Comparison of ENCODE assay signal across 11 cellular contexts in the genomic region with DNA sequence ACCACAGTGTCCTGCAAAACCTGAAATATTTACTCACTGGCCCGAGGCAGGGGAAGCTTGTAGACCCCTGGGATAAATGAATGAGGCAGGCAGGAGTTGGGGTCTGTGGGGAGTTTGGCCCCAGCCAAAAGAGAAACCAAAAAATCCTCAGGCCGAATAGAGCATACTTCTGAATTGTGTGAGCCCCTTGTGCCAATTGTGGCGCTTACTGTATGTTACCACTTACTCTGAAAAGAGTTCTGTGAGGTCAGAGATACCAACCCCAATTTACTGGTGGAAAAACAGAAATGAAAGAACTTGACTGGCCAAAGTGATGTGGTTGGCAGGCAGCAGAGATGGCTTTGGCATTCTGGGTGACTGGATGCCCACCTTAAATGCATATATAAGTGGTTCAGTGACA. TPM values are rescaled to one million over a fixed set of nuclear protein-coding genes. Genes with fewer than 3 reads are reported as not detected.
A peak's percentile ranks its signal among the peaks of the same experiment; 100 is the strongest.
DNase-seq lines count a peak whose midpoint lies in the region; ATAC-seq and TF ChIP-seq lines count a peak whose summit lies in the region.
"Had no signal": no experiment of that assay in that cellular context is flagged by ENCODE, and none has a peak within 500 bp of the region (broad histone marks: within the 10 kb centered on the region; RNA-seq: fewer than 3 reads in every experiment).

No MANE protein-coding gene starts in this region.

- H3K27ac Mint-ChIP-seq in activated naive CD4-positive, alpha-beta T cell treated with anti-CD3 and anti-CD28 coated beads, Interleukin-2, amount 50 U/mL, for 72 hours: peak overlapping the region; percentile 77 to 92
- peak overlapping the region; percentile 41 to 59 (median 45) for H3K27ac Mint-ChIP-seq in nephron

- H3K4me1 Mint-ChIP-seq in nephron: peaks cover 30% of the 10 kb centered on the region

- H3K27me3 Mint-ChIP-seq in nephron (ENCODE audit: low read depth): no peaks in the 10 kb centered on the region

- no peaks in the 10 kb centered on the region for H3K27me3 ChIP-seq in HUES64 (ENCODE audit: insufficient read depth, low read length)
- H3K27me3 ChIP-seq: heart left ventricle had no signal

- H3K27ac ChIP-seq in HUES64 (ENCODE audit: low read depth, low read length) (peak overlapping the region; percentile 68; the same call in 1 of the 2 replicates), coronary artery (no peak overlapping the region)

- H3K4me1 ChIP-seq in HUES64 (ENCODE audit: insufficient read depth, low read length): peaks cover 27% of the 10 kb centered on the region

- peaks cover 3% of the 10 kb centered on the region; the same call in 1 of the 2 replicates for H3K36me3 ChIP-seq in HUES64 (ENCODE audit: insufficient read depth, low read length)
- H3K36me3 ChIP-seq: heart left ventricle had no signal

- no peak overlapping the region; the same call in 1 of the 2 replicates for H3K9ac ChIP-seq in HUES64 (ENCODE audit: low read depth, low read length)

- H3K4me3 Mint-ChIP-seq in nephron: no peak overlapping the region

- no peaks in the 10 kb centered on the region for H3K9me3 Mint-ChIP-seq in activated naive CD4-positive, alpha-beta T cell treated with anti-CD3 and anti-CD28 coated beads, Interleukin-2, amount 50 U/mL, for 72 hours
- no peaks in the 10 kb centered on the region for H3K9me3 Mint-ChIP-seq in nephron

- DNase-seq in ELF-1 (ENCODE audit: low read depth, low spot score) (peak; percentile 2), coronary artery (ENCODE audit: low spot score) (no peak), nucleus accumbens (lab: John Stamatoyannopoulos, UW) (no peak)
- no peak for DNase-seq in activated naive CD4-positive, alpha-beta T cell treated with anti-CD3 and anti-CD28 coated beads, Interleukin-2, amount 50 U/mL, for 72 hours (ENCODE audit: low spot score in 2 of 2)
- DNase-seq: heart left ventricle, NCI-H510A had no signal

- WGBS in HUES64: 95% methylated on average over 3 of the region's 3 CpGs

- TF ChIP-seq CTCF in nephron (IDR thresholded peaks at IDR 0.05; ENCODE audit: unreplicated experiment in 3 of 3) (no peak), coronary artery (IDR thresholded peaks at IDR 0.05) (no peak)

- H3K9me3 ChIP-seq in HUES64 (ENCODE audit: insufficient read depth, low read depth, low read length): no peaks in the 10 kb centered on the region
- H3K9me3 ChIP-seq: heart left ventricle had no signal

- H3K4me3 ChIP-seq in HUES64 (ENCODE audit: low read length) (no peak overlapping the region), coronary artery (no peak overlapping the region)
- H3K4me3 ChIP-seq: heart left ventricle had no signal

- ATAC-seq in activated naive CD4-positive, alpha-beta T cell treated with anti-CD3 and anti-CD28 coated beads, Interleukin-2, amount 50 U/mL, for 72 hours: peak in 1 of 2 donors; percentile 22
- no peak for ATAC-seq in HG03175 (IDR thresholded peaks at IDR 0.05; ENCODE audit: unreplicated experiment)
- no peak for ATAC-seq in HG03442 (IDR thresholded peaks at IDR 0.05; ENCODE audit: unreplicated experiment)
- ATAC-seq: heart left ventricle had no signal

- peaks cover 0 to 6% of the 10 kb centered on the region in 2 donors for H3K36me3 Mint-ChIP-seq in activated naive CD4-positive, alpha-beta T cell treated with anti-CD3 and anti-CD28 coated beads, Interleukin-2, amount 50 U/mL, for 72 hours
- no peaks in the 10 kb centered on the region for H3K36me3 Mint-ChIP-seq in nephron (ENCODE audit: low read depth)

RNA-seq across cellular contexts. Expression of gene CARM1, which starts 6.9 kb away (rescaled TPM):
- polyA plus RNA-seq in HUES64 (2013, experiment 1 of 2): 104 TPM
- polyA plus RNA-seq in HUES64 (2013, experiment 2 of 2): 111 TPM
- total RNA-seq in activated naive CD4-positive, alpha-beta T cell treated with anti-CD3 and anti-CD28 coated beads, Interleukin-2, amount 50 U/mL, for 72 hours: 10 to 100 TPM; 46.4 to 73.6 TPM

RNA-seq across cellular contexts. Expression of gene C19orf38, which starts 30.0 kb away (rescaled TPM):
- not detected for polyA plus RNA-seq in HUES64 (2013, experiment 1 of 2)
- not detected for polyA plus RNA-seq in HUES64 (2013, experiment 2 of 2)
- 1 to 10 TPM; 3.5 to 6.4 TPM for total RNA-seq in activated naive CD4-positive, alpha-beta T cell treated with anti-CD3 and anti-CD28 coated beads, Interleukin-2, amount 50 U/mL, for 72 hours
- total RNA-seq: G401 had no signal

RNA-seq across cellular contexts. Expression of gene TMED1, which starts 42.2 kb away (rescaled TPM):
- 23.3 TPM for polyA plus RNA-seq in HUES64 (2013, experiment 1 of 2)
- polyA plus RNA-seq in HUES64 (2013, experiment 2 of 2): 24.2 TPM
- 10 to 100 TPM in 1 of 2 donors, 1 to 10 TPM in 1; 9.7 to 15.0 TPM for total RNA-seq in activated naive CD4-positive, alpha-beta T cell treated with anti-CD3 and anti-CD28 coated beads, Interleukin-2, amount 50 U/mL, for 72 hours

RNA-seq across cellular contexts. Expression of gene YIPF2, which starts 50.2 kb away (rescaled TPM):
- 28.6 TPM for polyA plus RNA-seq in HUES64 (2013, experiment 1 of 2)
- 32.5 TPM for polyA plus RNA-seq in HUES64 (2013, experiment 2 of 2)
- 10 to 100 TPM; 27.1 to 45.7 TPM for total RNA-seq in activated naive CD4-positive, alpha-beta T cell treated with anti-CD3 and anti-CD28 coated beads, Interleukin-2, amount 50 U/mL, for 72 hours

RNA-seq across cellular contexts. Expression of gene TIMM29, which starts 50.4 kb away (rescaled TPM):
- polyA plus RNA-seq in HUES64 (2013, experiment 1 of 2): 16.0 TPM
- polyA plus RNA-seq in HUES64 (2013, experiment 2 of 2): 15.5 TPM
- total RNA-seq in activated naive CD4-positive, alpha-beta T cell treated with anti-CD3 and anti-CD28 coated beads, Interleukin-2, amount 50 U/mL, for 72 hours: 10 to 100 TPM; 17.2 to 24.1 TPM
